In the genomic region with DNA sequence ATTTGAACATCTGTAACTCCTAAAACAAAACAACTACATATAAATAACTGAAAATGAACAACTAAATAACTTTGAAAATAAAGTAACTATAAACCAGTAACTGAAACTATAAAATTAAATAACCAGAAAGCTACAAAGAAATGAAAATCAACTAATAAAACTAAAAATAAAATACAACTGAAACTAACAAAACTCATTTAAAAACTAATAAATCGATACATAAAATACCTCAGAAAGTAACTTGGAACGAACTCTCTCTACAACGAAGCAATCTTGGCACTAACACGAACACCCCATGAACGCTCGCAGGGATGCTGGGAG, we compare ENCODE assay signal across 8 cellular contexts. TPM values are rescaled to one million over a fixed set of nuclear protein-coding genes. Genes with fewer than 3 reads are reported as not detected.
DNase-seq lines count a peak whose midpoint lies in the region; ATAC-seq, FAIRE-seq and TF ChIP-seq lines count a peak whose summit lies in the region.
"Had no signal": no experiment of that assay in that cellular context is flagged by ENCODE, and none has a peak within 500 bp of the region (broad histone marks: within the 10 kb centered on the region; RNA-seq: fewer than 3 reads in every experiment).

No MANE protein-coding gene starts in this region.

- H3K27ac Mint-ChIP-seq in activated naive CD8-positive, alpha-beta T cell treated with anti-CD3 and anti-CD28 coated beads, Interleukin-2, amount 10 ng/mL, durations not matched to agents 7 days and 5 days = no peak overlapping the region
- H3K27ac Mint-ChIP-seq in stimulated activated naive CD8-positive, alpha-beta T cell treated with anti-CD3 and anti-CD28 coated beads, Interleukin-15, amount 100 ng/mL, for 72 hours = no peak overlapping the region

- ATAC-seq in activated naive CD8-positive, alpha-beta T cell treated with anti-CD3 and anti-CD28 coated beads, Interleukin-2, amount 10 ng/mL, durations not matched to agents 7 days and 5 days (ENCODE audit: low read depth) = no peak
- no peak for ATAC-seq in stimulated activated naive CD8-positive, alpha-beta T cell treated with anti-CD3 and anti-CD28 coated beads, Interleukin-15, amount 100 ng/mL, for 72 hours
- no peak for ATAC-seq in GM18867 (IDR thresholded peaks at IDR 0.05; ENCODE audit: unreplicated experiment)

- CTCF ChIA-PET in HEK293 (lab: Yijun Ruan, JAX) = interaction anchor here (0.6 to 1.8 kb wide), 7 partner anchors 16 to 1071 kb away, joined by 3 to 7 read pairs (median 3); partner anchors contain the start of gene EEF1AKMT4

- H3K4me3 Mint-ChIP-seq in activated naive CD8-positive, alpha-beta T cell treated with anti-CD3 and anti-CD28 coated beads, Interleukin-2, amount 10 ng/mL, durations not matched to agents 7 days and 5 days = peak overlapping the region; percentile 83
- H3K4me3 Mint-ChIP-seq in stimulated activated naive CD8-positive, alpha-beta T cell treated with anti-CD3 and anti-CD28 coated beads, Interleukin-15, amount 100 ng/mL, for 72 hours = peak overlapping the region; percentile 86 to 87

- intact Hi-C loops in kidney (cut with DNase I) = no loop called here

- TF ChIP-seq CTCF in HEK293 (tag by site-specific recombination; IDR thresholded peaks at IDR 0.05) (no peak), kidney (IDR thresholded peaks at IDR 0.05; ENCODE audit: borderline replicate concordance, extremely low read depth, insufficient read depth) (no peak)

- H3K9ac ChIP-seq in kidney (ENCODE audit: low read length in 2 of 2) = peak overlapping the region in 1 of 2 donors; percentile 26

- peak overlapping the region; percentile 51 for H3K4me3 ChIP-seq in HEK293 (ENCODE audit: low read depth, low read length)
- peak overlapping the region; percentile 55 to 59 for H3K4me3 ChIP-seq in kidney (ENCODE audit: low read length in 2 of 2)

- H3K27me3 Mint-ChIP-seq in activated naive CD8-positive, alpha-beta T cell treated with anti-CD3 and anti-CD28 coated beads, Interleukin-2, amount 10 ng/mL, durations not matched to agents 7 days and 5 days = peaks cover 59% of the 10 kb centered on the region
- H3K27me3 Mint-ChIP-seq in stimulated activated naive CD8-positive, alpha-beta T cell treated with anti-CD3 and anti-CD28 coated beads, Interleukin-15, amount 100 ng/mL, for 72 hours = peaks cover 57% of the 10 kb centered on the region

- H3K9me3 ChIP-seq in HEK293 (ENCODE audit: control insufficient read depth, insufficient read depth, low read depth, low read length) (no peaks in the 10 kb centered on the region), kidney (ENCODE audit: control insufficient read depth in 1 of 2, low read length in 2 of 2) (no peaks in the 10 kb centered on the region)

- H3K36me3 Mint-ChIP-seq in activated naive CD8-positive, alpha-beta T cell treated with anti-CD3 and anti-CD28 coated beads, Interleukin-2, amount 10 ng/mL, durations not matched to agents 7 days and 5 days = no peaks in the 10 kb centered on the region

- no peak for DNase-seq in activated naive CD8-positive, alpha-beta T cell treated with anti-CD3 and anti-CD28 coated beads, Interleukin-2, amount 10 ng/mL, durations not matched to agents 7 days and 5 days
- DNase-seq in kidney (no peak), activated gamma-delta T cell (lab: John Stamatoyannopoulos, UW) (no peak), amniotic stem cell (lab: John Stamatoyannopoulos, UW) (no peak)
- no peak for DNase-seq in stimulated activated naive CD8-positive, alpha-beta T cell treated with anti-CD3 and anti-CD28 coated beads, Interleukin-15, amount 100 ng/mL, for 72 hours
- DNase-seq: NCI-H187 treated with DMSO at 0.1 percent for 48 hours had no signal

- POLR2A ChIA-PET in HEK293 (lab: Yijun Ruan, JAX) = no interaction called here
- POLR2A ChIA-PET in activated naive CD8-positive, alpha-beta T cell treated with anti-CD3 and anti-CD28 coated beads, Interleukin-2, amount 10 ng/mL, durations not matched to agents 7 days and 5 days (lab: Charles Lee) = interaction anchor here (0.6 kb wide), 1 partner anchor 158 kb away, joined by 4 read pairs; no protein-coding TSS in a partner anchor

- H3K36me3 ChIP-seq in HEK293 (ENCODE audit: control insufficient read depth in 2 of 2, insufficient read depth in 1 of 2, low read length in 2 of 2) = no peaks in the 10 kb centered on the region
- H3K36me3 ChIP-seq in kidney (ENCODE audit: control insufficient read depth in 1 of 2, insufficient read depth in 2 of 2, low read length in 2 of 2) = no peaks in the 10 kb centered on the region

- no peaks in the 10 kb centered on the region for H3K9me3 Mint-ChIP-seq in activated naive CD8-positive, alpha-beta T cell treated with anti-CD3 and anti-CD28 coated beads, Interleukin-2, amount 10 ng/mL, durations not matched to agents 7 days and 5 days
- no peaks in the 10 kb centered on the region for H3K9me3 Mint-ChIP-seq in stimulated activated naive CD8-positive, alpha-beta T cell treated with anti-CD3 and anti-CD28 coated beads, Interleukin-15, amount 100 ng/mL, for 72 hours

- H3K27ac ChIP-seq in HEK293 (ENCODE audit: extremely low read depth, low read depth, low read length) (no peak overlapping the region), kidney (ENCODE audit: low read depth in 2 of 2, low read length in 2 of 2) (no peak overlapping the region)

- peaks cover 12% of the 10 kb centered on the region for H3K4me1 Mint-ChIP-seq in activated naive CD8-positive, alpha-beta T cell treated with anti-CD3 and anti-CD28 coated beads, Interleukin-2, amount 10 ng/mL, durations not matched to agents 7 days and 5 days
- peaks cover 16% of the 10 kb centered on the region for H3K4me1 Mint-ChIP-seq in stimulated activated naive CD8-positive, alpha-beta T cell treated with anti-CD3 and anti-CD28 coated beads, Interleukin-15, amount 100 ng/mL, for 72 hours

- no peaks in the 10 kb centered on the region for H3K4me1 ChIP-seq in HEK293 (ENCODE audit: control insufficient read depth, insufficient read depth, low read length)
- peaks cover 0 to 5% of the 10 kb centered on the region in 2 donors for H3K4me1 ChIP-seq in kidney (ENCODE audit: control insufficient read depth in 1 of 2, insufficient read depth in 1 of 2, low read depth in 1 of 2, low read length in 2 of 2)

- FAIRE-seq in kidney (lab: Jason Lieb, UNC) = peak; percentile 37

TF ChIP-seq in HEK293, 187 proteins besides CTCF, POLR2A, EP300 and RAD21 (continues in another document):
- TF ChIP-seq, protein P1, sequence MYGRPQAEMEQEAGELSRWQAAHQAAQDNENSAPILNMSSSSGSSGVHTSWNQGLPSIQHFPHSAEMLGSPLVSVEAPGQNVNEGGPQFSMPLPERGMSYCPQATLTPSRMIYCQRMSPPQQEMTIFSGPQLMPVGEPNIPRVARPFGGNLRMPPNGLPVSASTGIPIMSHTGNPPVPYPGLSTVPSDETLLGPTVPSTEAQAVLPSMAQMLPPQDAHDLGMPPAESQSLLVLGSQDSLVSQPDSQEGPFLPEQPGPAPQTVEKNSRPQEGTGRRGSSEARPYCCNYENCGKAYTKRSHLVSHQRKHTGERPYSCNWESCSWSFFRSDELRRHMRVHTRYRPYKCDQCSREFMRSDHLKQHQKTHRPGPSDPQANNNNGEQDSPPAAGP (tag by site-specific recombination; IDR thresholded peaks at IDR 0.05) = no peak
- TF ChIP-seq ZNF324 (tag by site-specific recombination; IDR thresholded peaks at IDR 0.05) = no peak
- TF ChIP-seq, protein P2, sequence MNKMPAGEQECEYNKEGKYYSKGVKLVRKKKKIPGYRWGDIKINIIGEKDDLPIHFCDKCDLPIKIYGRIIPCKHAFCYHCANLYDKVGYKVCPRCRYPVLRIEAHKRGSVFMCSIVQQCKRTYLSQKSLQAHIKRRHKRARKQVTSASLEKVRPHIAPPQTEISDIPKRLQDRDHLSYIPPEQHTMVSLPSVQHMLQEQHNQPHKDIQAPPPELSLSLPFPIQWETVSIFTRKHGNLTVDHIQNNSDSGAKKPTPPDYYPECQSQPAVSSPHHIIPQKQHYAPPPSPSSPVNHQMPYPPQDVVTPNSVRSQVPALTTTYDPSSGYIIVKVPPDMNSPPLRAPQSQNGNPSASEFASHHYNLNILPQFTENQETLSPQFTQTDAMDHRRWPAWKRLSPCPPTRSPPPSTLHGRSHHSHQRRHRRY (tag by site-specific recombination; IDR thresholded peaks at IDR 0.05) = no peak
- no peak for TF ChIP-seq ZNF157 (tag by site-specific recombination; IDR thresholded peaks at IDR 0.05)
- TF ChIP-seq ZNF335 (tag by site-specific recombination; conservative IDR thresholded peaks at IDR 0.05) = peak; percentile 94

RNA-seq across cellular contexts. Expression of gene LAMP3, which starts 15.9 kb away (rescaled TPM):
- 10 to 100 TPM; 14.6 to 17.8 TPM for total RNA-seq in activated naive CD8-positive, alpha-beta T cell treated with anti-CD3 and anti-CD28 coated beads, Interleukin-2, amount 10 ng/mL, durations not matched to agents 7 days and 5 days
- total RNA-seq in kidney = 0.76 TPM
- 0.41 TPM for polyA plus RNA-seq in kidney (ENCODE audit: insufficient read depth, low read depth, low replicate concordance)
